Comparison of ENCODE assay signal across 8 cellular contexts in genomic region chr4:151446208-151446607, GRCh38.
"Had no signal": no experiment of that assay in that cellular context is flagged by ENCODE, and none has a peak within 500 bp of the region (broad histone marks: within the 10 kb centered on the region; RNA-seq: fewer than 3 reads in every experiment).

No MANE protein-coding gene starts in this region.

- ATAC-seq: GM12878 had no signal

- H3K4me3 ChIP-seq: GM12878 had no signal

- DNase-seq: GDM1, GF-D8 had no signal

- FAIRE-seq: G401.6, GM12878, GM12891, GM12892, GM18507, GM19239 had no signal
